3 cellular contexts compared by ENCODE assay signal in genomic region chr4:124938836-124939235, GRCh38.
TF ChIP-seq lines count a peak whose summit lies in the region.

No MANE protein-coding gene starts in this region.

TF ChIP-seq in HCT116, 20 proteins besides CTCF, POLR2A, EP300 and RAD21:
- TF ChIP-seq TCF7L2 (IDR thresholded peaks at IDR 0.05; ENCODE audit: borderline replicate concordance, extremely low read depth, insufficient read depth, insufficient read length) (no peak), FOSL1 (IDR thresholded peaks at IDR 0.05; ENCODE audit: low read depth) (no peak), MAX (IDR thresholded peaks at IDR 0.05) (no peak), EZH2 (IDR thresholded peaks at IDR 0.05) (no peak), CEBPB (IDR thresholded peaks at IDR 0.05; ENCODE audit: low read depth) (no peak), EGR1 (IDR thresholded peaks at IDR 0.05; ENCODE audit: low read depth) (no peak), CBX3 (IDR thresholded peaks at IDR 0.05; ENCODE audit: low read depth) (no peak), ZNF274 (IDR thresholded peaks at IDR 0.05; ENCODE audit: low read depth, low read length) (no peak), ELF1 (IDR thresholded peaks at IDR 0.05; ENCODE audit: borderline replicate concordance, low read depth) (no peak), SIN3A (IDR thresholded peaks at IDR 0.05; ENCODE audit: low read depth) (no peak)

TF ChIP-seq in IMR-90, 13 proteins besides CTCF, POLR2A, EP300 and RAD21:
- TF ChIP-seq CHD1 (IDR thresholded peaks at IDR 0.05; ENCODE audit: low read depth, low read length) (no peak), MAFK (IDR thresholded peaks at IDR 0.05; ENCODE audit: low read depth, low read length) (no peak), CEBPB (IDR thresholded peaks at IDR 0.05; ENCODE audit: low read depth, low read length) (no peak), MAZ (IDR thresholded peaks at IDR 0.05; ENCODE audit: borderline replicate concordance, low read depth, low read length) (no peak)

TF ChIP-seq in endothelial cell of umbilical vein, 7 proteins besides CTCF, POLR2A, EP300 and RAD21:
- no peak for TF ChIP-seq POLR2AphosphoS5 (IDR thresholded peaks at IDR 0.05; ENCODE audit: insufficient read depth, low read depth, low read length)
- TF ChIP-seq MAX (IDR thresholded peaks at IDR 0.05; ENCODE audit: insufficient read depth, insufficient read length) = no peak
- TF ChIP-seq JUN (IDR thresholded peaks at IDR 0.05; ENCODE audit: borderline replicate concordance, insufficient read depth, insufficient read length, low read depth) = no peak
- no peak for TF ChIP-seq EZH2 (IDR thresholded peaks at IDR 0.05; ENCODE audit: borderline replicate concordance, low read depth, low read length, severe bottlenecking)
- no peak for TF ChIP-seq GATA2 (IDR thresholded peaks at IDR 0.05; ENCODE audit: insufficient read depth, insufficient read length, low read depth, low read length)
- no peak for TF ChIP-seq FOS (IDR thresholded peaks at IDR 0.05; ENCODE audit: borderline replicate concordance, insufficient read depth, low read length)
- TF ChIP-seq MYC (IDR thresholded peaks at IDR 0.05; ENCODE audit: low read depth, low read length) = no peak
